In genomic region chr2:184596819-184597411, GRCh38 we compare ENCODE assay signal across 8 cellular contexts. TPM values are rescaled to one million over a fixed set of nuclear protein-coding genes. Genes with fewer than 3 reads are reported as not detected.
DNase-seq lines count a peak whose midpoint lies in the region; ATAC-seq and TF ChIP-seq lines count a peak whose summit lies in the region.

No MANE protein-coding gene starts in this region.

- peaks cover 3% of the 10 kb centered on the region for H3K4me1 Mint-ChIP-seq in activated T-helper 2 cell treated with anti-CD3 and anti-CD28 coated beads, Interferon-gamma antibody, Interleukin-2, Interleukin-4, amounts not matched to agents 10 μg/mL and 5 μg/mL and 100 μg/mL, durations not matched to agents 14 hours and 24 hours and 36 hours (ENCODE audit: low read depth)

- H3K36me3 Mint-ChIP-seq in activated T-helper 2 cell treated with anti-CD3 and anti-CD28 coated beads, Interferon-gamma antibody, Interleukin-2, Interleukin-4, amounts not matched to agents 10 μg/mL and 5 μg/mL and 100 μg/mL, durations not matched to agents 14 hours and 24 hours and 36 hours (ENCODE audit: low read depth) = no peaks in the 10 kb centered on the region

- peaks cover 44% of the 10 kb centered on the region for H3K27me3 Mint-ChIP-seq in activated T-helper 2 cell treated with anti-CD3 and anti-CD28 coated beads, Interferon-gamma antibody, Interleukin-2, Interleukin-4, amounts not matched to agents 10 μg/mL and 5 μg/mL and 100 μg/mL, durations not matched to agents 14 hours and 24 hours and 36 hours (ENCODE audit: low read depth)

- no peak for TF ChIP-seq POLR2A in NB4 (IDR thresholded peaks at IDR 0.05; ENCODE audit: extremely low read depth, insufficient read length)

- H3K9me3 ChIP-seq in muscle layer of duodenum (ENCODE audit: control insufficient read depth in 1 of 2, low read length in 2 of 2) = no peaks in the 10 kb centered on the region

- H3K4me3 ChIP-seq in NB4 (ENCODE audit: low read depth, low read length) = peak overlapping the region; percentile 86
- H3K4me3 ChIP-seq in muscle layer of duodenum (ENCODE audit: low read depth in 1 of 2, low read length in 2 of 2) = peak overlapping the region; percentile 71 to 84

- peak; percentile 57 for TF ChIP-seq CTCF in NB4 (IDR thresholded peaks at IDR 0.05; ENCODE audit: low read depth, low read length)

- H3K27ac ChIP-seq in cingulate gyrus (ENCODE audit: low read depth, low read length) (peak overlapping the region; percentile 34), muscle layer of duodenum (ENCODE audit: low read length) (peak overlapping the region; percentile 64)

- H3K4me3 Mint-ChIP-seq in activated T-helper 2 cell treated with anti-CD3 and anti-CD28 coated beads, Interferon-gamma antibody, Interleukin-2, Interleukin-4, amounts not matched to agents 10 μg/mL and 5 μg/mL and 100 μg/mL, durations not matched to agents 14 hours and 24 hours and 36 hours (ENCODE audit: low read depth) = no peak overlapping the region

- H3K27me3 ChIP-seq in muscle layer of duodenum (ENCODE audit: low read depth, low read length) = no peaks in the 10 kb centered on the region

- no peaks in the 10 kb centered on the region for H3K9me3 Mint-ChIP-seq in activated T-helper 2 cell treated with anti-CD3 and anti-CD28 coated beads, Interferon-gamma antibody, Interleukin-2, Interleukin-4, amounts not matched to agents 10 μg/mL and 5 μg/mL and 100 μg/mL, durations not matched to agents 14 hours and 24 hours and 36 hours

- no peaks in the 10 kb centered on the region for H3K4me1 ChIP-seq in muscle layer of duodenum (ENCODE audit: control insufficient read depth in 1 of 2, insufficient read depth in 2 of 2, low read length in 2 of 2)

- ATAC-seq in GM18909 (IDR thresholded peaks at IDR 0.05; ENCODE audit: poor library complexity, unreplicated experiment) = peak; percentile 32

- DNase-seq in A172 (ENCODE audit: low spot score) (peak; percentile 56), NB4 (ENCODE audit: low read depth) (peak; percentile 94), mesenteric fat pad (ENCODE audit: low spot score) (no peak)
- no peak for DNase-seq in activated T-helper 2 cell treated with anti-CD3 and anti-CD28 coated beads, Interferon-gamma antibody, Interleukin-2, Interleukin-4, amounts not matched to agents 10 μg/mL and 5 μg/mL and 100 μg/mL, durations not matched to agents 14 hours and 24 hours and 36 hours (ENCODE audit: low spot score)
- DNase-seq in central memory CD4-positive, alpha-beta T cell = no peak

- H3K27ac Mint-ChIP-seq in activated T-helper 2 cell treated with anti-CD3 and anti-CD28 coated beads, Interferon-gamma antibody, Interleukin-2, Interleukin-4, amounts not matched to agents 10 μg/mL and 5 μg/mL and 100 μg/mL, durations not matched to agents 14 hours and 24 hours and 36 hours = no peak overlapping the region

- no peaks in the 10 kb centered on the region for H3K36me3 ChIP-seq in muscle layer of duodenum (ENCODE audit: control insufficient read depth in 1 of 2, insufficient read depth in 2 of 2, low read length in 2 of 2)

- intact Hi-C loops in activated T-helper 2 cell treated with anti-CD3 and anti-CD28 coated beads, Interferon-gamma antibody, Interleukin-2, Interleukin-4, amounts not matched to agents 10 μg/mL and 5 μg/mL and 100 μg/mL, durations not matched to agents 14 hours and 24 hours and 36 hours (cut with micrococcal nuclease) = no loop called here

RNA-seq across cellular contexts. Expression of gene ZNF804A, which starts 1.4 kb away (rescaled TPM):
- total RNA-seq in A172 (2014; rRNA removed; shearing (Covaris generic)) = 2.8 and 3.6 TPM in 2 replicates
- not detected for total RNA-seq in mesenteric fat pad
- total RNA-seq in activated T-helper 2 cell treated with anti-CD3 and anti-CD28 coated beads, Interferon-gamma antibody, Interleukin-2, Interleukin-4, amounts not matched to agents 10 μg/mL and 5 μg/mL and 100 μg/mL, durations not matched to agents 14 hours and 24 hours and 36 hours = not detected in 2 replicates

Comparison
In these comparisons a context has a peak if more than half of its experiments do, and no peak if none do; other contexts are left out.
1. DNase-seq: peak in A172 (single experiment) and NB4 (single experiment); none in mesenteric fat pad (single experiment), activated T-helper 2 cell treated with anti-CD3 and anti-CD28 coated beads, Interferon-gamma antibody, Interleukin-2, Interleukin-4, amounts not matched to agents 10 μg/mL and 5 μg/mL and 100 μg/mL, durations not matched to agents 14 hours and 24 hours and 36 hours (single experiment) and central memory CD4-positive, alpha-beta T cell (single experiment).